ENCODE assay signal across 35 cellular contexts in genomic region chr5:168614661-168615060, GRCh38.
"Had no signal": no experiment of that assay in that cellular context is flagged by ENCODE, and none has a peak within 500 bp of the region (broad histone marks: within the 10 kb centered on the region; RNA-seq: fewer than 3 reads in every experiment).

No MANE protein-coding gene starts in this region.

- H3K4me3 ChIP-seq: adrenal gland, body of pancreas, breast epithelium had no signal

- H3K9me3 Mint-ChIP-seq: activated CD4-positive, alpha-beta memory T cell treated with anti-CD3 and anti-CD28 coated beads for 36 hours; activated CD4-positive, alpha-beta T cell treated with anti-CD3 and anti-CD28 coated beads, Interleukin-2, amount 10 ng/mL, durations not matched to agents 24 days and 14 days; activated CD8-positive, alpha-beta T cell treated with anti-CD3 and anti-CD28 coated beads for 36 hours; activated T-cell treated with anti-CD3 and anti-CD28 coated beads, Interleukin-2, amount 50 U/mL, for 4 hours; activated T-cell treated with anti-CD3 and anti-CD28 coated beads, Interleukin-2, amount 50 U/mL, for 72 hours; activated T-helper 1 cell treated with anti-CD3 and anti-CD28 coated beads, Interleukin-12 subunit alpha, Interleukin-12 subunit beta, Interleukin-2, Interleukin-4 antibody, amounts not matched to agents 30 ng/mL and 10 ng/mL and 1 ng/mL, durations not matched to agents 14 hours and 24 hours and 36 hours; activated T-helper 17 cell treated with anti-CD3 and anti-CD28 coated beads, Interleukin-2, amount 50 U/mL, for 72 hours; T-helper 1 cell treated with Interleukin-12 subunit alpha and Interleukin-12 subunit beta and Interleukin-4 antibody, amounts not matched to agents 30 μg/mL and 1 μg/mL, for 36 hours; T-helper 2 cell treated with Interferon-gamma antibody and Interleukin-4, amounts not matched to agents 5 μg/mL and 100 μg/mL, for 36 hours had no signal

- ATAC-seq: activated CD8-positive, alpha-beta T cell treated with anti-CD3 and anti-CD28 coated beads for 36 hours; activated naive CD4-positive, alpha-beta T cell treated with anti-CD3 and anti-CD28 coated beads, Interleukin-2, amount 50 U/mL, for 72 hours; activated T-cell treated with anti-CD3 and anti-CD28 coated beads, Interleukin-2, amount 50 U/mL, for 4 hours; activated T-cell treated with anti-CD3 and anti-CD28 coated beads, Interleukin-2, amount 50 U/mL, for 72 hours; activated T-helper 17 cell treated with anti-CD3 and anti-CD28 coated beads, Interleukin-2, amount 50 U/mL, for 72 hours; body of pancreas had no signal

- H3K9me3 ChIP-seq: adrenal gland, body of pancreas, breast epithelium had no signal

- DNase-seq: activated B cell treated with CpG ODN at 0.5 μM for 24 hours; activated CD4-positive, alpha-beta memory T cell treated with anti-CD3 and anti-CD28 coated beads for 36 hours; activated CD4-positive, alpha-beta T cell treated with anti-CD3 and anti-CD28 coated beads for 4 hours; activated CD4-positive, alpha-beta T cell treated with anti-CD3 and anti-CD28 coated beads, Interleukin-2, amount 10 ng/mL, durations not matched to agents 24 days and 14 days; activated CD4-positive, alpha-beta T cell treated with anti-CD3 and anti-CD28 coated beads, Interleukin-2, amount 50 U/mL, for 1 hour; activated CD4-positive, alpha-beta T cell treated with anti-CD3 and anti-CD28 coated beads, Interleukin-2, amount 50 U/mL, for 4 hours; activated CD4-positive, CD25-positive, alpha-beta regulatory T cell treated with anti-CD3 and anti-CD28 coated beads, Interleukin-2, amount 50 U/mL, for 72 hours; activated CD8-positive, alpha-beta memory T cell treated with anti-CD3 and anti-CD28 coated beads, Interleukin-2, amount 50 U/mL, for 4 hours; activated CD8-positive, alpha-beta T cell treated with anti-CD3 and anti-CD28 coated beads for 36 hours; activated effector memory CD4-positive, alpha-beta T cell treated with anti-CD3 and anti-CD28 coated beads, Interleukin-2, amount 50 U/mL, for 16 hours; activated gamma-delta T cell treated with Interleukin-2 at 50 U/mL for 16 hours; activated naive CD4-positive, alpha-beta T cell; activated naive CD4-positive, alpha-beta T cell treated with anti-CD3 and anti-CD28 coated beads for 36 hours; activated naive CD4-positive, alpha-beta T cell treated with anti-CD3 and anti-CD28 coated beads, Interleukin-2, amount 50 U/mL, for 16 hours; activated naive CD8-positive, alpha-beta T cell treated with anti-CD3 and anti-CD28 coated beads for 36 hours; activated T-cell treated with anti-CD3 and anti-CD28 coated beads for 4 hours; activated T-cell treated with anti-CD3 and anti-CD28 coated beads, Interleukin-2, amount 50 U/mL, for 1 hour; activated T-cell treated with anti-CD3 and anti-CD28 coated beads, Interleukin-2, amount 50 U/mL, for 4 hours; activated T-cell treated with anti-CD3 and anti-CD28 coated beads, Interleukin-2, amount 50 U/mL, for 72 hours; adrenal gland; amniotic stem cell; aorta; body of pancreas; brain microvascular endothelial cell; central memory CD4-positive, alpha-beta T cell; T-helper 1 cell; T-helper 2 cell; T-helper 9 cell had no signal

- H3K36me3 Mint-ChIP-seq: activated CD4-positive, alpha-beta memory T cell treated with anti-CD3 and anti-CD28 coated beads for 36 hours; activated naive CD8-positive, alpha-beta T cell treated with anti-CD3 and anti-CD28 coated beads for 36 hours had no signal

- H3K27ac ChIP-seq: adrenal gland, body of pancreas, brain microvascular endothelial cell, breast epithelium, VCaP had no signal

- H3K36me3 ChIP-seq: adrenal gland, brain microvascular endothelial cell, breast epithelium had no signal

- H3K4me3 Mint-ChIP-seq: activated B cell treated with CpG ODN at 0.5 μM for 24 hours; activated CD4-positive, alpha-beta memory T cell treated with anti-CD3 and anti-CD28 coated beads for 36 hours; activated CD4-positive, alpha-beta T cell treated with anti-CD3 and anti-CD28 coated beads, Interleukin-2, amount 10 ng/mL, durations not matched to agents 24 days and 14 days; activated CD8-positive, alpha-beta T cell treated with anti-CD3 and anti-CD28 coated beads for 36 hours; activated naive CD4-positive, alpha-beta T cell treated with anti-CD3 and anti-CD28 coated beads for 36 hours; activated naive CD8-positive, alpha-beta T cell treated with anti-CD3 and anti-CD28 coated beads for 36 hours; activated T-cell treated with anti-CD3 and anti-CD28 coated beads, Interleukin-2, amount 50 U/mL, for 4 hours; activated T-cell treated with anti-CD3 and anti-CD28 coated beads, Interleukin-2, amount 50 U/mL, for 72 hours; activated T-helper 1 cell treated with anti-CD3 and anti-CD28 coated beads, Interleukin-12 subunit alpha, Interleukin-12 subunit beta, Interleukin-2, Interleukin-4 antibody, amounts not matched to agents 30 ng/mL and 10 ng/mL and 1 ng/mL, durations not matched to agents 14 hours and 24 hours and 36 hours; activated T-helper 17 cell treated with anti-CD3 and anti-CD28 coated beads, Interleukin-2, amount 50 U/mL, for 72 hours; T-helper 1 cell treated with Interleukin-12 subunit alpha and Interleukin-12 subunit beta and Interleukin-4 antibody, amounts not matched to agents 30 μg/mL and 1 μg/mL, for 36 hours; T-helper 2 cell treated with Interferon-gamma antibody and Interleukin-4, amounts not matched to agents 5 μg/mL and 100 μg/mL, for 36 hours had no signal

- H3K27me3 Mint-ChIP-seq: activated CD4-positive, alpha-beta memory T cell treated with anti-CD3 and anti-CD28 coated beads for 36 hours; activated CD4-positive, alpha-beta T cell treated with anti-CD3 and anti-CD28 coated beads, Interleukin-2, amount 10 ng/mL, durations not matched to agents 24 days and 14 days; activated CD8-positive, alpha-beta T cell treated with anti-CD3 and anti-CD28 coated beads for 36 hours; activated naive CD8-positive, alpha-beta T cell treated with anti-CD3 and anti-CD28 coated beads for 36 hours had no signal

- H3K27me3 ChIP-seq: adrenal gland, body of pancreas, brain microvascular endothelial cell, breast epithelium had no signal

- H3K27ac Mint-ChIP-seq: activated B cell treated with CpG ODN at 0.5 μM for 24 hours; activated CD4-positive, alpha-beta memory T cell treated with anti-CD3 and anti-CD28 coated beads for 36 hours; activated CD4-positive, alpha-beta T cell treated with anti-CD3 and anti-CD28 coated beads, Interleukin-2, amount 10 ng/mL, durations not matched to agents 24 days and 14 days; activated CD8-positive, alpha-beta T cell treated with anti-CD3 and anti-CD28 coated beads for 36 hours; activated naive CD4-positive, alpha-beta T cell treated with anti-CD3 and anti-CD28 coated beads for 36 hours; activated naive CD4-positive, alpha-beta T cell treated with anti-CD3 and anti-CD28 coated beads, Interleukin-2, amount 50 U/mL, for 72 hours; activated naive CD8-positive, alpha-beta T cell treated with anti-CD3 and anti-CD28 coated beads for 36 hours; activated T-cell treated with anti-CD3 and anti-CD28 coated beads, Interleukin-2, amount 50 U/mL, for 72 hours; activated T-helper 1 cell treated with anti-CD3 and anti-CD28 coated beads, Interleukin-12 subunit alpha, Interleukin-12 subunit beta, Interleukin-2, Interleukin-4 antibody, amounts not matched to agents 30 ng/mL and 10 ng/mL and 1 ng/mL, durations not matched to agents 14 hours and 24 hours and 36 hours; activated T-helper 17 cell treated with anti-CD3 and anti-CD28 coated beads, Interleukin-2, amount 50 U/mL, for 72 hours; T-helper 1 cell treated with Interleukin-12 subunit alpha and Interleukin-12 subunit beta and Interleukin-4 antibody, amounts not matched to agents 30 μg/mL and 1 μg/mL, for 36 hours; T-helper 2 cell treated with Interferon-gamma antibody and Interleukin-4, amounts not matched to agents 5 μg/mL and 100 μg/mL, for 36 hours had no signal

- H3K4me1 ChIP-seq: breast epithelium had no signal
